11 cellular contexts compared by ENCODE assay signal in genomic region chr10:10911035-10911434, GRCh38.
A peak's percentile ranks its signal among the peaks of the same experiment; 100 is the strongest.
DNase-seq lines count a peak whose midpoint lies in the region; ATAC-seq and TF ChIP-seq lines count a peak whose summit lies in the region.
"Had no signal": no experiment of that assay in that cellular context is flagged by ENCODE, and none has a peak within 500 bp of the region (broad histone marks: within the 10 kb centered on the region; RNA-seq: fewer than 3 reads in every experiment).

No MANE protein-coding gene starts in this region.

- no peak for DNase-seq in foreskin keratinocyte
- DNase-seq in omental fat pad (ENCODE audit: low spot score) = no peak
- DNase-seq in tibial nerve (ENCODE audit: low spot score in 2 of 2) = no peak
- DNase-seq in ecto neural progenitor cell (ENCODE audit: low spot score) = no peak
- DNase-seq in COR-L47 (lab: John Stamatoyannopoulos, UW) = no peak
- DNase-seq in activated gamma-delta T cell treated with Interleukin-2 at 50 U/mL for 16 hours = no peak
- DNase-seq: activated naive CD8-positive, alpha-beta T cell treated with anti-CD3 and anti-CD28 coated beads, Interleukin-2, amount 10 ng/mL, durations not matched to agents 7 days and 5 days; CD4-positive, CD25-positive, alpha-beta regulatory T cell; GDM1 had no signal

- TF ChIP-seq POLR2A in tibial nerve (IDR thresholded peaks at IDR 0.05) = no peak

- H3K27ac ChIP-seq in foreskin keratinocyte (peak overlapping the region; percentile 42), tibial nerve (peak overlapping the region; percentile 27 to 67 (median 58))

- no peaks in the 10 kb centered on the region for H3K36me3 ChIP-seq in tibial nerve

- TF ChIP-seq EP300 in tibial nerve (IDR thresholded peaks at IDR 0.05) = no peak

- no peak for ATAC-seq in foreskin keratinocyte
- peak; percentile 5 for ATAC-seq in omental fat pad (ENCODE audit: low FRiP score)
- ATAC-seq in HG02588 (IDR thresholded peaks at IDR 0.05; ENCODE audit: unreplicated experiment) = no peak

- H3K27me3 ChIP-seq in foreskin keratinocyte (no peaks in the 10 kb centered on the region), tibial nerve (no peaks in the 10 kb centered on the region)

- peak overlapping the region; percentile 32 for H3K4me3 ChIP-seq in WI38 (ENCODE audit: low read depth, low read length)
- H3K4me3 ChIP-seq in tibial nerve = peak overlapping the region in 2 of 4 donors; percentile 10 to 38

- H3K4me1 ChIP-seq in foreskin keratinocyte = peaks cover 5% of the 10 kb centered on the region
- peaks cover 0 to 8% (median 0%) of the 10 kb centered on the region in 4 donors for H3K4me1 ChIP-seq in tibial nerve

- TF ChIP-seq CTCF in WI38 (IDR thresholded peaks at IDR 0.05; ENCODE audit: low read depth, low read length) = no peak
- no peak for TF ChIP-seq CTCF in foreskin keratinocyte (conservative IDR thresholded peaks at IDR 0.05)
- no peak for TF ChIP-seq CTCF in omental fat pad (IDR thresholded peaks at IDR 0.05)
- TF ChIP-seq CTCF in tibial nerve (IDR thresholded peaks at IDR 0.05) = no peak

- H3K9me3 ChIP-seq in tibial nerve = no peaks in the 10 kb centered on the region

- WGBS in tibial nerve, 2 donors = 82 to 85% methylated on average over 5 of the region's 5 CpGs
